26 cellular contexts compared by ENCODE assay signal in genomic region chr10:34751272-34751671, GRCh38.
DNase-seq lines count a peak whose midpoint lies in the region; ATAC-seq, FAIRE-seq and TF ChIP-seq lines count a peak whose summit lies in the region.
"Had no signal": no experiment of that assay in that cellular context is flagged by ENCODE, and none has a peak within 500 bp of the region (broad histone marks: within the 10 kb centered on the region; RNA-seq: fewer than 3 reads in every experiment).

No MANE protein-coding gene starts in this region.

- no peak overlapping the region for H4K8ac ChIP-seq in mesenchymal stem cell (ENCODE audit: low read length)

- DNase-seq in GM23338 (ENCODE audit: low spot score) (no peak), HTR-8/SVneo (ENCODE audit: insufficient read length, low spot score) (no peak), erythroblast (lab: John Stamatoyannopoulos, UW) (peak; percentile 45 to 71), mesenchymal stem cell (no peak), NCI-H146 treated with DMSO at 0.1 percent for 48 hours (lab: John Stamatoyannopoulos, UW; ENCODE audit: unreplicated experiment) (no peak)
- DNase-seq: 8988T; ACHN; BE2C; C1 segment of cervical spinal cord; CD4-positive, alpha-beta memory T cell; CD4-positive, CD25-positive, alpha-beta regulatory T cell; CD8-positive, alpha-beta memory T cell; COR-L47; DMS 273 treated with DMSO at 0.1 percent for 48 hours; DMS153; DMS53; DMS79; DND-41; EL; GDM1 had no signal

- no peak overlapping the region for H3K18ac ChIP-seq in mesenchymal stem cell (ENCODE audit: low read depth in 1 of 2, low read length in 2 of 2)

- no peak overlapping the region for H3K4me2 ChIP-seq in GM23338
- H3K4me2 ChIP-seq in mesenchymal stem cell (ENCODE audit: low read length, poor library complexity, severe bottlenecking): no peak overlapping the region
- H3K4me2 ChIP-seq: BLaER1 had no signal

- H3K4ac ChIP-seq in mesenchymal stem cell (ENCODE audit: low read depth in 1 of 2, low read length in 2 of 2): no peak overlapping the region

- H3K27me3 Mint-ChIP-seq in GM23338 (ENCODE audit: insufficient read depth, low read depth, poor library complexity): no peaks in the 10 kb centered on the region
- H3K27me3 Mint-ChIP-seq: CD8-positive, alpha-beta memory T cell had no signal

- H3K36me3 Mint-ChIP-seq in GM23338 (ENCODE audit: low read depth): no peaks in the 10 kb centered on the region
- H3K36me3 Mint-ChIP-seq: CD14-positive monocyte; CD4-positive, alpha-beta memory T cell; CD4-positive, CD25-positive, alpha-beta regulatory T cell; CD8-positive, alpha-beta memory T cell had no signal

- H3K14ac ChIP-seq in mesenchymal stem cell (ENCODE audit: low read length in 2 of 2): no peak overlapping the region

- no peak for TF ChIP-seq CTCF in GM23338 (conservative IDR thresholded peaks at IDR 0.05; ENCODE audit: low read depth in 2 of 2)

- H3K9me3 Mint-ChIP-seq in GM23338: no peaks in the 10 kb centered on the region; the same call in 2 of the 3 replicates
- H3K9me3 Mint-ChIP-seq: CD14-positive monocyte; CD4-positive, alpha-beta memory T cell had no signal

- H2AFZ ChIP-seq in GM23338: no peak overlapping the region
- H2AFZ ChIP-seq in mesenchymal stem cell (ENCODE audit: low read depth, low read length): no peak overlapping the region

- TF ChIP-seq POLR2A in erythroblast (IDR thresholded peaks at IDR 0.05; ENCODE audit: low read length): no peak

- ATAC-seq in GM23338: no peak
- ATAC-seq: GM12878 had no signal

- H3K79me1 ChIP-seq in mesenchymal stem cell (replicated peaks; ENCODE audit: low read length, poor library complexity, severe bottlenecking): peaks cover 2% of the 10 kb centered on the region

- H2BK12ac ChIP-seq in mesenchymal stem cell (ENCODE audit: low read length in 2 of 2): no peak overlapping the region

- no peak overlapping the region for H3K4me3 ChIP-seq in GM23338
- no peak overlapping the region for H3K4me3 ChIP-seq in mesenchymal stem cell (ENCODE audit: insufficient read depth in 1 of 2, low read depth in 1 of 2, low read length in 2 of 2)
- H3K4me3 ChIP-seq: BLaER1, GM12878 had no signal

- no peak overlapping the region for H2BK5ac ChIP-seq in mesenchymal stem cell (ENCODE audit: low read depth, low read length, poor library complexity, severe bottlenecking)

- peaks cover 30% of the 10 kb centered on the region for H4K20me1 ChIP-seq in GM23338 (replicated peaks; ENCODE audit: insufficient read depth)

- H3K27me3 ChIP-seq in GM23338 (ENCODE audit: insufficient read depth) (no peaks in the 10 kb centered on the region), mesenchymal stem cell (ENCODE audit: control insufficient read depth in 1 of 2, insufficient read depth in 1 of 2, low read length in 2 of 2) (no peaks in the 10 kb centered on the region)
- H3K27me3 ChIP-seq: BE2C, BLaER1 had no signal

- peaks cover 29% of the 10 kb centered on the region for H3K4me1 Mint-ChIP-seq in GM23338
- H3K4me1 Mint-ChIP-seq: CD14-positive monocyte; CD4-positive, alpha-beta memory T cell; CD4-positive, CD25-positive, alpha-beta regulatory T cell; CD8-positive, alpha-beta memory T cell had no signal

- H2BK120ac ChIP-seq in mesenchymal stem cell (ENCODE audit: low read depth, low read length): no peak overlapping the region

- H2AK5ac ChIP-seq in mesenchymal stem cell (ENCODE audit: low read length, severe bottlenecking): no peak overlapping the region

- H4K91ac ChIP-seq in mesenchymal stem cell (ENCODE audit: low read length): no peak overlapping the region

- H2BK15ac ChIP-seq in mesenchymal stem cell (ENCODE audit: low read depth, poor library complexity, severe bottlenecking): no peak overlapping the region

- H3K23ac ChIP-seq in mesenchymal stem cell (ENCODE audit: low read length in 2 of 2): no peak overlapping the region

- FAIRE-seq in HTR-8/SVneo (lab: Jason Lieb, UNC): peak; percentile 16
- FAIRE-seq: A204.1, GM12878, GM12892, GM18507 had no signal

- H3K79me2 ChIP-seq in GM23338 (replicated peaks; ENCODE audit: insufficient read depth): peaks cover 98% of the 10 kb centered on the region

- H3K27ac Mint-ChIP-seq in GM23338: peak overlapping the region; percentile 36; the same call in 1 of the 2 replicates
- H3K27ac Mint-ChIP-seq: CD14-positive monocyte; CD4-positive, alpha-beta memory T cell; CD4-positive, CD25-positive, alpha-beta regulatory T cell; CD8-positive, alpha-beta memory T cell had no signal

- H3K36me3 ChIP-seq in GM23338 (ENCODE audit: insufficient read depth): no peaks in the 10 kb centered on the region
- H3K36me3 ChIP-seq in mesenchymal stem cell (ENCODE audit: control insufficient read depth in 1 of 2, insufficient read depth in 2 of 2, low read depth in 1 of 2, low read length in 2 of 2): no peaks in the 10 kb centered on the region
- H3K36me3 ChIP-seq: BE2C, BLaER1 had no signal

- H3K9me2 ChIP-seq in GM23338 (ENCODE audit: insufficient read depth): no peaks in the 10 kb centered on the region

- no peaks in the 10 kb centered on the region for H3K9me3 ChIP-seq in mesenchymal stem cell (ENCODE audit: control insufficient read depth, low read length)
- H3K9me3 ChIP-seq: BE2C, BLaER1 had no signal

- H3K4me1 ChIP-seq in GM23338 (ENCODE audit: insufficient read depth): peaks cover 19% of the 10 kb centered on the region
- peaks cover 21% of the 10 kb centered on the region for H3K4me1 ChIP-seq in mesenchymal stem cell (ENCODE audit: control insufficient read depth, insufficient read depth, low read depth, low read length)
- H3K4me1 ChIP-seq: BE2C had no signal

- WGBS in mesenchymal stem cell: 66% methylated on average over 2 of the region's 2 CpGs

- H3K27ac ChIP-seq in GM23338 (ENCODE audit: low read depth) (no peak overlapping the region), mesenchymal stem cell (ENCODE audit: low read length, poor library complexity, severe bottlenecking) (no peak overlapping the region)
- H3K27ac ChIP-seq: BLaER1 had no signal

- H3F3A ChIP-seq in GM23338 (replicated peaks; ENCODE audit: low read depth): no peaks in the 10 kb centered on the region

- no peak overlapping the region for H3K4me3 Mint-ChIP-seq in GM23338
- H3K4me3 Mint-ChIP-seq: CD14-positive monocyte; CD4-positive, alpha-beta memory T cell; CD4-positive, CD25-positive, alpha-beta regulatory T cell; CD8-positive, alpha-beta memory T cell had no signal

- H3K9ac ChIP-seq in mesenchymal stem cell (ENCODE audit: low read length): no peak overlapping the region
- H3K9ac ChIP-seq: BLaER1 had no signal

TF ChIP-seq in GM23338, 12 proteins besides CTCF, POLR2A, EP300 and RAD21:
- TF ChIP-seq ZNF331 (CRISPR knock-in tag; IDR thresholded peaks at IDR 0.05; ENCODE audit: low read depth) (no peak), REST (IDR thresholded peaks at IDR 0.05; ENCODE audit: unreplicated experiment) (no peak), EZH2 (IDR thresholded peaks at IDR 0.05; ENCODE audit: low read depth, unreplicated experiment) (no peak), JUNB (IDR thresholded peaks at IDR 0.05; ENCODE audit: unreplicated experiment) (no peak), NANOG (IDR thresholded peaks at IDR 0.05; ENCODE audit: borderline replicate concordance) (no peak), POLR2AphosphoS5 (IDR thresholded peaks at IDR 0.05; ENCODE audit: low read depth) (no peak), ZNF114 (CRISPR knock-in tag; IDR thresholded peaks at IDR 0.05) (no peak), STAT1 (IDR thresholded peaks at IDR 0.05; ENCODE audit: unreplicated experiment) (no peak), CREB1 (CRISPR knock-in tag; IDR thresholded peaks at IDR 0.05; ENCODE audit: low read depth) (no peak)

Comparison
In these comparisons a context has a peak if more than half of its experiments do, and no peak if none do; other contexts are left out.
1. DNase-seq: peak in erythroblast (2 of 2); none in GM23338 (single experiment), HTR-8/SVneo (single experiment), mesenchymal stem cell (single experiment) and NCI-H146 treated with DMSO at 0.1 percent for 48 hours (single experiment).